In genomic region chr11:110187731-110188130, GRCh38 we compare ENCODE assay signal across 15 cellular contexts.
DNase-seq lines count a peak whose midpoint lies in the region; ATAC-seq, FAIRE-seq and TF ChIP-seq lines count a peak whose summit lies in the region.
"Had no signal": no experiment of that assay in that cellular context is flagged by ENCODE, and none has a peak within 500 bp of the region (broad histone marks: within the 10 kb centered on the region; RNA-seq: fewer than 3 reads in every experiment).

No MANE protein-coding gene starts in this region.

- H3K4me2 ChIP-seq in A549: no peak overlapping the region

- CTCF ChIA-PET in A549 (lab: Yijun Ruan, JAX): interaction anchor here (1.4 to 1.7 kb wide), 2 partner anchors 13 to 21 kb away, joined by 3 to 6 read pairs; no protein-coding TSS in a partner anchor

- H3K9me3 ChIP-seq in A549: no peaks in the 10 kb centered on the region; the same call in 2 of the 3 replicates

- TF ChIP-seq CTCF in A549 (IDR thresholded peaks at IDR 0.05) (no peak), LNCaP clone FGC (IDR thresholded peaks at IDR 0.05; ENCODE audit: control insufficient read depth, extremely low read depth, insufficient read depth) (peak; percentile 30), epithelial cell of proximal tubule (conservative IDR thresholded peaks at IDR 0.05; ENCODE audit: low read depth, low read length) (peak; percentile 16)

- no peak for TF ChIP-seq RAD21 in A549 (conservative IDR thresholded peaks at IDR 0.05 in 1 of 2, IDR thresholded peaks at IDR 0.05 in 1 of 2)

- intact Hi-C loops in posterior vena cava (cut with DNase I): no loop called here

- H3K27ac ChIP-seq in A549: peak overlapping the region; percentile 61 to 68; a peak in 4 of 6 replicates
- H3K27ac ChIP-seq: C4-2B had no signal

- no peak overlapping the region for H3K4me3 ChIP-seq in A549
- no peak overlapping the region for H3K4me3 ChIP-seq in LNCaP clone FGC (ENCODE audit: low read depth, low read length)
- H3K4me3 ChIP-seq in epithelial cell of proximal tubule (ENCODE audit: low read depth, low read length): no peak overlapping the region

- no peak for TF ChIP-seq POLR2A in A549 (IDR thresholded peaks at IDR 0.05; ENCODE audit: low read length)

- TF ChIP-seq EP300 in A549 (IDR thresholded peaks at IDR 0.05): no peak

- POLR2A ChIA-PET in A549 (lab: Yijun Ruan, JAX): no interaction called here

- ATAC-seq in A549 (no peak), GM18498 (IDR thresholded peaks at IDR 0.05; ENCODE audit: unreplicated experiment) (no peak)

- 81% methylated on average over 3 of the region's 6 CpGs for WGBS in A549 (ENCODE audit: missing lambda C conversion rate)

- DNase-seq in A549 (ENCODE audit: low read depth in 1 of 2, low spot score in 1 of 2) (no peak), LNCaP clone FGC (ENCODE audit: low read depth) (no peak), epithelial cell of proximal tubule (ENCODE audit: low read depth) (no peak), posterior vena cava (ENCODE audit: low spot score) (peak; percentile 24), A172 (ENCODE audit: low spot score) (no peak)
- no peak for DNase-seq in stimulated activated CD4-positive, alpha-beta T cell treated with anti-CD3 and anti-CD28 coated beads, Interleukin-12 subunit alpha, Interleukin-12 subunit beta, amount 100 ng/mL, for 4 hours
- DNase-seq: AML-193; CD4-positive, alpha-beta T cell; DMS79 treated with DMSO at 0.1 percent for 48 hours; GF-D8; GOT3; H9 had no signal

- FAIRE-seq in A549 (lab: Jason Lieb, UNC): no peak
- FAIRE-seq: A204.1 had no signal

- peaks cover 22% of the 10 kb centered on the region; the same call in 2 of the 3 replicates for H3K4me1 ChIP-seq in A549

TF ChIP-seq in A549, 52 proteins besides CTCF, POLR2A, EP300 and RAD21:
- TF ChIP-seq RARB (CRISPR knock-in tag; IDR thresholded peaks at IDR 0.05) (no peak), TP53 (CRISPR knock-in tag; IDR thresholded peaks at IDR 0.05) (no peak)
